18 cellular contexts compared by ENCODE assay signal in genomic region chrX:106932492-106932923, GRCh38. TPM values are rescaled to one million over a fixed set of nuclear protein-coding genes. Genes with fewer than 3 reads are reported as not detected.
DNase-seq lines count a peak whose midpoint lies in the region; ATAC-seq and TF ChIP-seq lines count a peak whose summit lies in the region.
"Had no signal": no experiment of that assay in that cellular context is flagged by ENCODE, and none has a peak within 500 bp of the region (broad histone marks: within the 10 kb centered on the region; RNA-seq: fewer than 3 reads in every experiment).

No MANE protein-coding gene starts in this region.

- intact Hi-C loops in heart right ventricle (cut with DNase I), result no loop called here

- H3K27me3 ChIP-seq in heart right ventricle (peaks cover 0 to 17% (median 0%) of the 10 kb centered on the region in 7 donors), right atrium auricular region (no peaks in the 10 kb centered on the region), liver (ENCODE audit: control insufficient read depth in 4 of 4, insufficient read depth in 4 of 4, low read length in 3 of 4) (no peaks in the 10 kb centered on the region)
- H3K27me3 ChIP-seq: colonic mucosa, transverse colon had no signal

- H3K27ac ChIP-seq in heart right ventricle, result no peak overlapping the region
- no peak overlapping the region for H3K27ac ChIP-seq in right atrium auricular region
- peak overlapping the region; percentile 64 to 79 for H3K27ac ChIP-seq in liver (ENCODE audit: low read depth in 1 of 2, low read length in 2 of 2)
- H3K27ac ChIP-seq: colonic mucosa, transverse colon, VCaP had no signal

- no peak overlapping the region for H3K4me3 ChIP-seq in heart right ventricle
- H3K4me3 ChIP-seq in right atrium auricular region, result no peak overlapping the region
- H3K4me3 ChIP-seq in liver (ENCODE audit: low read depth in 1 of 3, low read length in 3 of 3), result no peak overlapping the region
- H3K4me3 ChIP-seq: colonic mucosa, transverse colon had no signal

- H3K9ac ChIP-seq in liver (ENCODE audit: low read depth in 1 of 2, low read length in 2 of 2), result peak overlapping the region in 1 of 2 donors; percentile 47

- no peaks in the 10 kb centered on the region for H3K36me3 ChIP-seq in heart right ventricle
- no peaks in the 10 kb centered on the region for H3K36me3 ChIP-seq in right atrium auricular region
- H3K36me3 ChIP-seq in liver (ENCODE audit: control insufficient read depth in 4 of 4, insufficient read depth in 3 of 4, low read depth in 1 of 4, low read length in 3 of 4), result no peaks in the 10 kb centered on the region
- H3K36me3 ChIP-seq: colonic mucosa, transverse colon had no signal

- H3K4me1 ChIP-seq in heart right ventricle (peaks cover 0 to 10% (median 0%) of the 10 kb centered on the region in 9 donors), right atrium auricular region (peaks cover 0 to 12% of the 10 kb centered on the region in 2 donors), liver (ENCODE audit: control insufficient read depth in 4 of 4, insufficient read depth in 4 of 4, low read length in 3 of 4) (peaks cover 6 to 41% (median 28%) of the 10 kb centered on the region in 4 donors)

- TF ChIP-seq CTCF in heart right ventricle (IDR thresholded peaks at IDR 0.05), result no peak
- TF ChIP-seq CTCF in right atrium auricular region (IDR thresholded peaks at IDR 0.05), result no peak
- no peak for TF ChIP-seq CTCF in liver (IDR thresholded peaks at IDR 0.05; ENCODE audit: low read depth, low read length, missing input control)

- WGBS in heart right ventricle, 2 donors, result 75 to 78% methylated on average over 4 of the region's 4 CpGs
- 34% methylated on average over 4 of the region's 4 CpGs for WGBS in liver

- peak in 5 of 8 donors; percentile 22 to 75 (median 53) for ATAC-seq in heart right ventricle
- ATAC-seq in GM18498 (IDR thresholded peaks at IDR 0.05; ENCODE audit: unreplicated experiment), result no peak
- no peak for ATAC-seq in GM19463 (IDR thresholded peaks at IDR 0.05; ENCODE audit: unreplicated experiment)
- ATAC-seq: activated CD8-positive, alpha-beta memory T cell treated with anti-CD3 and anti-CD28 coated beads, Interleukin-2, amount 10 ng/mL, durations not matched to agents 7 days and 5 days had no signal

- H3K9me3 ChIP-seq in heart right ventricle (no peaks in the 10 kb centered on the region), right atrium auricular region (no peaks in the 10 kb centered on the region), liver (ENCODE audit: control insufficient read depth in 4 of 4, low read length in 3 of 4) (no peaks in the 10 kb centered on the region)
- H3K9me3 ChIP-seq: colonic mucosa, transverse colon had no signal

- DNase-seq in heart right ventricle (no peak), right atrium auricular region (ENCODE audit: low spot score) (no peak), dermis blood vessel endothelial cell (peak; percentile 13), H4 (ENCODE audit: low spot score) (no peak), DMS53 (lab: John Stamatoyannopoulos, UW) (no peak)
- DNase-seq: activated CD8-positive, alpha-beta memory T cell treated with anti-CD3 and anti-CD28 coated beads, Interleukin-2, amount 10 ng/mL, durations not matched to agents 7 days and 5 days; activated naive CD4-positive, alpha-beta T cell treated with anti-CD3 and anti-CD28 coated beads, Interleukin-2, amount 50 U/mL, for 16 hours; colonic mucosa; DMS153; MM.1S; NK-92 treated with Interleukin-12 subunit alpha and Interleukin-12 subunit beta, amount 100 ng/mL, for 24 hours; nucleus accumbens; stimulated activated CD4-positive, alpha-beta T cell treated with anti-CD3 and anti-CD28 coated beads, Interleukin-15, amount 100 ng/mL, for 24 hours; transverse colon had no signal

- peak in 1 of 2 donors; percentile 36 for TF ChIP-seq RAD21 in liver (IDR thresholded peaks at IDR 0.05)

TF ChIP-seq in liver, 16 proteins besides CTCF, POLR2A, EP300 and RAD21:
- TF ChIP-seq HNF4G (IDR thresholded peaks at IDR 0.05), result no peak
- peak; percentile 61 for TF ChIP-seq SP1 (IDR thresholded peaks at IDR 0.05)
- TF ChIP-seq GABPA (IDR thresholded peaks at IDR 0.05 in 1 of 2, conservative IDR thresholded peaks at IDR 0.05 in 1 of 2), result no peak
- TF ChIP-seq RXRA (IDR thresholded peaks at IDR 0.05), result peak; percentile 76 to 81
- no peak for TF ChIP-seq ZBTB33 (IDR thresholded peaks at IDR 0.05)
- TF ChIP-seq ATF3 (IDR thresholded peaks at IDR 0.05), result peak; percentile 26
- peak; percentile 12 for TF ChIP-seq FOXA2 (IDR thresholded peaks at IDR 0.05)
- TF ChIP-seq EGR1 (IDR thresholded peaks at IDR 0.05; ENCODE audit: low read depth in 2 of 2), result peak in 1 of 2 donors; percentile 16
- peak; percentile 67 to 87 for TF ChIP-seq HNF4A (conservative IDR thresholded peaks at IDR 0.05)
- peak; percentile 73 for TF ChIP-seq YY1 (IDR thresholded peaks at IDR 0.05)
- TF ChIP-seq FOXA1 (IDR thresholded peaks at IDR 0.05), result no peak
- no peak for TF ChIP-seq NR2F2 (IDR thresholded peaks at IDR 0.05)
- peak; percentile 37 for TF ChIP-seq MAX (IDR thresholded peaks at IDR 0.05)
- TF ChIP-seq TAF1 (conservative IDR thresholded peaks at IDR 0.05), result peak; percentile 29
- peak; percentile 33 for TF ChIP-seq REST (IDR thresholded peaks at IDR 0.05)
- peak; percentile 62 to 72 for TF ChIP-seq JUND (IDR thresholded peaks at IDR 0.05)
TF ChIP-seq in liver: peak in this region for 11.

RNA-seq across cellular contexts. Expression of gene CLDN2, which starts 12.3 kb away (rescaled TPM):
- total RNA-seq in heart right ventricle, result not detected
- under 1 TPM in 1 of 2 donors, not detected in 1; 0.03 TPM for polyA plus RNA-seq in heart right ventricle
- total RNA-seq in right atrium auricular region, result not detected
- total RNA-seq in dermis blood vessel endothelial cell, result 0.09 and 0.17 TPM in 2 replicates
- 10 to 100 TPM in 1 of 2 donors, under 1 TPM in 1; 0.37 to 19.7 TPM for total RNA-seq in liver
- polyA plus RNA-seq in liver, result 10 to 100 TPM; 21.7 to 25.5 TPM
- total RNA-seq in H4 (2014; rRNA removed; shearing (Covaris generic)), result not detected in 2 replicates
- total RNA-seq: activated CD8-positive, alpha-beta memory T cell treated with anti-CD3 and anti-CD28 coated beads, Interleukin-2, amount 10 ng/mL, durations not matched to agents 7 days and 5 days had no signal

RNA-seq across cellular contexts. Expression of gene RIPPLY1, which starts 29.4 kb away (rescaled TPM):
- total RNA-seq in heart right ventricle (not detected), right atrium auricular region (not detected), dermis blood vessel endothelial cell (not detected in 2 replicates), liver (1 to 10 TPM in 1 of 2 donors, not detected in 1; 1.2 TPM)
- polyA plus RNA-seq in heart right ventricle (under 1 TPM in 1 of 2 donors, not detected in 1; 0.07 TPM), liver (1 to 10 TPM; 3.0 TPM)
- total RNA-seq in H4 (2014; rRNA removed; shearing (Covaris generic)), result not detected in 2 replicates
- total RNA-seq: activated CD8-positive, alpha-beta memory T cell treated with anti-CD3 and anti-CD28 coated beads, Interleukin-2, amount 10 ng/mL, durations not matched to agents 7 days and 5 days; colonic mucosa; transverse colon had no signal

Comparison
In these comparisons a context has a peak if more than half of its experiments do, and no peak if none do; other contexts are left out.
1. ATAC-seq: peak in heart right ventricle (5 of 8); none in GM18498 (single experiment) and GM19463 (single experiment).
2. H3K27ac ChIP-seq: peak in liver (2 of 2); none in heart right ventricle (0 of 10) and right atrium auricular region (0 of 2).